ENCODE assay signal across 1 cellular context in the genomic region with DNA sequence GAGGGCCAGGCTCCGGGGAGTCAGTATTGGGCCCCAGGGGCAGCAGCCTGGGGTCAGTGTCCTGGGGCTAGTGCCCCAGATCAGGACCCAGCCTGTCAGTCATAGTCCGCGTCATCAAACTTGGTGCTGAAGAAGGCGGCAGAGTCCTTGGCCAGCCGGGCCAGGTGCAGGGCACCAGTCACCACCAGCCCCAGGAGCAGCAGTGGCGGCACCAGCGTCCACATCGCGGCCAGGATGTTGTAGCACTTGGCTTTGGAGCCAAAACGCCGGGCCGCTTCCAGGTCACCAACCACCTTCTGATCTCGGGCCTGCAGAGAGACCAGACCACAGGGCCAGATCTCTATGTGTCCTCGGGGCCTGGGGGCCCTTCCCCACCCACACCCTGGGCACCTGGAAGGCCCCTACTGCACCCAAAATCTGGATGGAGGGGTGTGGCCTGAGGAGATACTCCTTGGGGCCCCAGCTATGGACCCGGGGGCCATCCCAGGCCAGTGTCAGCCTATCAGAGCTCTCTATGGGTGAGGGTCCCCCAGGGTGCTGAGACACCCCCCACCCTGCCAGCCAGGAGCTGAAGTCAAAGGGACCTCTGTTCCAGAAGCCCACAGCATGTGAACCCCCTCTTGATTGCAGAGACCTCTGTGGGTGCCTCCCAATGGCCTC.
A peak's percentile ranks its signal among the peaks of the same experiment; 100 is the strongest.
TF ChIP-seq lines count a peak whose summit lies in the region.

No MANE protein-coding gene starts in this region.

TF ChIP-seq in K562, 482 proteins besides CTCF, POLR2A, EP300 and RAD21:
- TF ChIP-seq NR2C2 (CRISPR knock-in tag; IDR thresholded peaks at IDR 0.05) = no peak
- TF ChIP-seq NR2C2 (tag; IDR thresholded peaks at IDR 0.05) = no peak
- TF ChIP-seq, protein P1, sequence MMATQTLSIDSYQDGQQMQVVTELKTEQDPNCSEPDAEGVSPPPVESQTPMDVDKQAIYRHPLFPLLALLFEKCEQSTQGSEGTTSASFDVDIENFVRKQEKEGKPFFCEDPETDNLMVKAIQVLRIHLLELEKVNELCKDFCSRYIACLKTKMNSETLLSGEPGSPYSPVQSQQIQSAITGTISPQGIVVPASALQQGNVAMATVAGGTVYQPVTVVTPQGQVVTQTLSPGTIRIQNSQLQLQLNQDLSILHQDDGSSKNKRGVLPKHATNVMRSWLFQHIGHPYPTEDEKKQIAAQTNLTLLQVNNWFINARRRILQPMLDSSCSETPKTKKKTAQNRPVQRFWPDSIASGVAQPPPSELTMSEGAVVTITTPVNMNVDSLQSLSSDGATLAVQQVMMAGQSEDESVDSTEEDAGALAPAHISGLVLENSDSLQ (IDR thresholded peaks at IDR 0.05) = 0 out of 2 replicates have a peak, but pooled peaks have one; percentile 50
- peak; percentile 71 for TF ChIP-seq POLR2G (IDR thresholded peaks at IDR 0.05; ENCODE audit: low read depth, low read length)
- TF ChIP-seq, protein P2, sequence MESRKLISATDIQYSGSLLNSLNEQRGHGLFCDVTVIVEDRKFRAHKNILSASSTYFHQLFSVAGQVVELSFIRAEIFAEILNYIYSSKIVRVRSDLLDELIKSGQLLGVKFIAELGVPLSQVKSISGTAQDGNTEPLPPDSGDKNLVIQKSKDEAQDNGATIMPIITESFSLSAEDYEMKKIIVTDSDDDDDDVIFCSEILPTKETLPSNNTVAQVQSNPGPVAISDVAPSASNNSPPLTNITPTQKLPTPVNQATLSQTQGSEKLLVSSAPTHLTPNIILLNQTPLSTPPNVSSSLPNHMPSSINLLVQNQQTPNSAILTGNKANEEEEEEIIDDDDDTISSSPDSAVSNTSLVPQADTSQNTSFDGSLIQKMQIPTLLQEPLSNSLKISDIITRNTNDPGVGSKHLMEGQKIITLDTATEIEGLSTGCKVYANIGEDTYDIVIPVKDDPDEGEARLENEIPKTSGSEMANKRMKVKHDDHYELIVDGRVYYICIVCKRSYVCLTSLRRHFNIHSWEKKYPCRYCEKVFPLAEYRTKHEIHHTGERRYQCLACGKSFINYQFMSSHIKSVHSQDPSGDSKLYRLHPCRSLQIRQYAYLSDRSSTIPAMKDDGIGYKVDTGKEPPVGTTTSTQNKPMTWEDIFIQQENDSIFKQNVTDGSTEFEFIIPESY (CRISPR knock-in tag; IDR thresholded peaks at IDR 0.05) = peak; percentile 93
- no peak for TF ChIP-seq TCF7L2 (IDR thresholded peaks at IDR 0.05; ENCODE audit: low read depth, low read length)
- no peak for TF ChIP-seq NFE2L1 (tag; IDR thresholded peaks at IDR 0.05; ENCODE audit: borderline replicate concordance, low read depth)
- TF ChIP-seq HEY1 (CRISPR knock-in tag; IDR thresholded peaks at IDR 0.05; ENCODE audit: borderline replicate concordance) = no peak
- TF ChIP-seq TEAD2 (tag; IDR thresholded peaks at IDR 0.05) = no peak
- TF ChIP-seq ZNF239 (CRISPR knock-in tag; IDR thresholded peaks at IDR 0.05) = no peak
- TF ChIP-seq ZBTB17 (CRISPR knock-in tag; IDR thresholded peaks at IDR 0.05) = no peak
- no peak for TF ChIP-seq ZNF263 (CRISPR knock-in tag; IDR thresholded peaks at IDR 0.05; ENCODE audit: borderline replicate concordance)
- TF ChIP-seq BDP1 (IDR thresholded peaks at IDR 0.05; ENCODE audit: insufficient read depth, insufficient read length) = no peak
- no peak for TF ChIP-seq KLF16 (IDR thresholded peaks at IDR 0.05)
- TF ChIP-seq, protein P3, sequence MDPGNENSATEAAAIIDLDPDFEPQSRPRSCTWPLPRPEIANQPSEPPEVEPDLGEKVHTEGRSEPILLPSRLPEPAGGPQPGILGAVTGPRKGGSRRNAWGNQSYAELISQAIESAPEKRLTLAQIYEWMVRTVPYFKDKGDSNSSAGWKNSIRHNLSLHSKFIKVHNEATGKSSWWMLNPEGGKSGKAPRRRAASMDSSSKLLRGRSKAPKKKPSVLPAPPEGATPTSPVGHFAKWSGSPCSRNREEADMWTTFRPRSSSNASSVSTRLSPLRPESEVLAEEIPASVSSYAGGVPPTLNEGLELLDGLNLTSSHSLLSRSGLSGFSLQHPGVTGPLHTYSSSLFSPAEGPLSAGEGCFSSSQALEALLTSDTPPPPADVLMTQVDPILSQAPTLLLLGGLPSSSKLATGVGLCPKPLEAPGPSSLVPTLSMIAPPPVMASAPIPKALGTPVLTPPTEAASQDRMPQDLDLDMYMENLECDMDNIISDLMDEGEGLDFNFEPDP (CRISPR knock-in tag; IDR thresholded peaks at IDR 0.05) = no peak
- no peak for TF ChIP-seq ILK (tag; IDR thresholded peaks at IDR 0.05; ENCODE audit: borderline replicate concordance, low read depth)
- TF ChIP-seq SREBF1 (IDR thresholded peaks at IDR 0.05; ENCODE audit: borderline replicate concordance, low read depth, low read length) = no peak
- no peak for TF ChIP-seq SAFB (IDR thresholded peaks at IDR 0.05; ENCODE audit: borderline replicate concordance, low read depth, low read length)
- TF ChIP-seq, protein P4, sequence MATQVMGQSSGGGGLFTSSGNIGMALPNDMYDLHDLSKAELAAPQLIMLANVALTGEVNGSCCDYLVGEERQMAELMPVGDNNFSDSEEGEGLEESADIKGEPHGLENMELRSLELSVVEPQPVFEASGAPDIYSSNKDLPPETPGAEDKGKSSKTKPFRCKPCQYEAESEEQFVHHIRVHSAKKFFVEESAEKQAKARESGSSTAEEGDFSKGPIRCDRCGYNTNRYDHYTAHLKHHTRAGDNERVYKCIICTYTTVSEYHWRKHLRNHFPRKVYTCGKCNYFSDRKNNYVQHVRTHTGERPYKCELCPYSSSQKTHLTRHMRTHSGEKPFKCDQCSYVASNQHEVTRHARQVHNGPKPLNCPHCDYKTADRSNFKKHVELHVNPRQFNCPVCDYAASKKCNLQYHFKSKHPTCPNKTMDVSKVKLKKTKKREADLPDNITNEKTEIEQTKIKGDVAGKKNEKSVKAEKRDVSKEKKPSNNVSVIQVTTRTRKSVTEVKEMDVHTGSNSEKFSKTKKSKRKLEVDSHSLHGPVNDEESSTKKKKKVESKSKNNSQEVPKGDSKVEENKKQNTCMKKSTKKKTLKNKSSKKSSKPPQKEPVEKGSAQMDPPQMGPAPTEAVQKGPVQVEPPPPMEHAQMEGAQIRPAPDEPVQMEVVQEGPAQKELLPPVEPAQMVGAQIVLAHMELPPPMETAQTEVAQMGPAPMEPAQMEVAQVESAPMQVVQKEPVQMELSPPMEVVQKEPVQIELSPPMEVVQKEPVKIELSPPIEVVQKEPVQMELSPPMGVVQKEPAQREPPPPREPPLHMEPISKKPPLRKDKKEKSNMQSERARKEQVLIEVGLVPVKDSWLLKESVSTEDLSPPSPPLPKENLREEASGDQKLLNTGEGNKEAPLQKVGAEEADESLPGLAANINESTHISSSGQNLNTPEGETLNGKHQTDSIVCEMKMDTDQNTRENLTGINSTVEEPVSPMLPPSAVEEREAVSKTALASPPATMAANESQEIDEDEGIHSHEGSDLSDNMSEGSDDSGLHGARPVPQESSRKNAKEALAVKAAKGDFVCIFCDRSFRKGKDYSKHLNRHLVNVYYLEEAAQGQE (CRISPR knock-in tag; IDR thresholded peaks at IDR 0.05; ENCODE audit: low read depth) = 0 out of 2 replicates have a peak, but pooled peaks have one; percentile 32
- no peak for TF ChIP-seq KDM2B (CRISPR knock-in tag; IDR thresholded peaks at IDR 0.05)
